In the genomic region with DNA sequence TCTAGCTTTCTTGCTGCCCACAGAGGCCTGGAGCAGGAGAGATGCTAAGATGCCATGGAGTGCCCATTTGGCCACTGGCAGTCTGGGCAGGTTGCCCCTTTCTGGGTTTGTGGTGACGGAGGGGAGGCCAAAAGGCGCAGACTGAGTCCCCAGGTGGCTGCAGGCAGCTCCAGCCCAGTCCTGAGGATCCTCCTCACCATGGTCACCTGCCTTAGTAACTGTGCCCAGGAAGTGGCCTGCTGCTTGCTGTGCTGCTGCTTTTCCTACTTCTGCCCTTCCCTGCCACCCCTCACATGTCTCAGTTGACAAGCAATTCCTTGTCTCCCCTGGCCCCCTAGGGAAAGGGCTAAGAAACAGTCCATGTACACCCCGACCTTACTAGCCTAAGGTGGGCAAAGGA, we compare ENCODE assay signal across 21 cellular contexts.
"Had no signal": no experiment of that assay in that cellular context is flagged by ENCODE, and none has a peak within 500 bp of the region (broad histone marks: within the 10 kb centered on the region; RNA-seq: fewer than 3 reads in every experiment).

No MANE protein-coding gene starts in this region.

- H3K27ac Mint-ChIP-seq: activated naive CD4-positive, alpha-beta T cell treated with anti-CD3 and anti-CD28 coated beads, Interleukin-2, amount 50 U/mL, for 24 hours; dendritic cell treated with granulocyte-macrophage colony-stimulating factor and Interleukin-4, amounts not matched to agents 40 ng/mL and 50 ng/mL, for 4 days; natural killer cell had no signal

- H3K4me1 Mint-ChIP-seq: activated naive CD4-positive, alpha-beta T cell treated with anti-CD3 and anti-CD28 coated beads, Interleukin-2, amount 50 U/mL, for 24 hours; natural killer cell had no signal

- H3K9me3 ChIP-seq: body of pancreas, neutrophil, ovary, prostate gland, right atrium auricular region, thyroid gland had no signal

- H3K27ac ChIP-seq: body of pancreas, cardiac muscle cell, neutrophil, ovary, right atrium auricular region, thyroid gland had no signal

- H3K27me3 ChIP-seq: body of pancreas, cardiac muscle cell, neutrophil, ovary, right atrium auricular region, thyroid gland had no signal

- H3K4me3 ChIP-seq: body of pancreas, cardiac muscle cell, ovary, prostate gland, right atrium auricular region, thyroid gland had no signal

- H3K36me3 Mint-ChIP-seq: activated naive CD4-positive, alpha-beta T cell treated with anti-CD3 and anti-CD28 coated beads, Interleukin-2, amount 50 U/mL, for 24 hours; natural killer cell had no signal

- H3K36me3 ChIP-seq: cardiac muscle cell, neutrophil, ovary, prostate gland, right atrium auricular region, thyroid gland had no signal

- H3K9me3 Mint-ChIP-seq: activated naive CD4-positive, alpha-beta T cell treated with anti-CD3 and anti-CD28 coated beads, Interleukin-2, amount 50 U/mL, for 24 hours; dendritic cell treated with granulocyte-macrophage colony-stimulating factor and Interleukin-4, amounts not matched to agents 40 ng/mL and 50 ng/mL, for 4 days; natural killer cell had no signal

- H3K27me3 Mint-ChIP-seq: activated naive CD4-positive, alpha-beta T cell treated with anti-CD3 and anti-CD28 coated beads, Interleukin-2, amount 50 U/mL, for 24 hours had no signal

- DNase-seq: activated CD4-positive, alpha-beta T cell treated with anti-CD3 and anti-CD28 coated beads for 1 hour; activated gamma-delta T cell treated with Interleukin-2 at 50 U/mL for 16 hours; activated T-cell treated with anti-CD3 and anti-CD28 coated beads, Interleukin-2, amount 50 U/mL, for 1 hour; anterior cingulate cortex; body of pancreas; effector CD4-positive, alpha-beta T cell; erythroblast; foreskin melanocyte; hypothalamus; natural killer cell; ovary; stimulated activated CD4-positive, alpha-beta T cell treated with anti-CD3 and anti-CD28 coated beads, Interleukin-4, amount 100 ng/mL, for 24 hours; stimulated activated naive CD8-positive, alpha-beta T cell treated with anti-CD3 and anti-CD28 coated beads, Interleukin-15, Interleukin-2, amounts not matched to agents 100 U/mL and 50 U/mL, for 24 hours; substantia nigra; thyroid gland had no signal

- H3K4me1 ChIP-seq: body of pancreas, prostate gland, right atrium auricular region, thyroid gland had no signal

- H3K4me3 Mint-ChIP-seq: activated naive CD4-positive, alpha-beta T cell treated with anti-CD3 and anti-CD28 coated beads, Interleukin-2, amount 50 U/mL, for 24 hours; dendritic cell treated with granulocyte-macrophage colony-stimulating factor and Interleukin-4, amounts not matched to agents 40 ng/mL and 50 ng/mL, for 4 days; natural killer cell had no signal
